2 cellular contexts compared by ENCODE assay signal in the genomic region with DNA sequence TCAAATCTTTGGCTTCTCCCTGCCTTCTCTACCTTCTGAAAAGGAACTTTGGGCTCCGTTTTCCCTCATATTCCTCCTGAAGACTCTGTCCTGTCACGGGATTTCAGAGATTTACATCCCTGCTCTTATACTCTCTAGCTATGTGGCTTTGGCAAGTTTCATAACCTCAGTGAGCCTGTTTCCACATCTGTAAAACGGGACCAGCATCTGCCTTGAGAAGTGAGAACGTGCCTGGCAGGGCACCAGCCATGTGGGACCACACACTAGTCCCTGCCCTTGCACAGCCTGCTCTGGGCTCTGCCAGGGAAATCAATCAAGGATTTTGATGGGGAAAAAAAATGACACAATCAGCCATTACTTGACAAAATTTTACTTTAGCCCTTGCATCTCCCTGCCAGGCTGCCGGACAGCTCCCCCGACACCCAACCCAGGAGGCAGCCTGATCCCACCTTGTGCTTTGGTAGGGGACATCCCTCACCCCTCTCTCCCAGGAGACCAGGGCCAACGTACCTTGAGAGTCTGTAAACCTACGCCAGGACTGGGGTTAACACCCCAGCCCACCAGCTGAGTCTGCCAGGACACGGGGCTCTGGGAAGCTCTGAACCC.
TF ChIP-seq lines count a peak whose summit lies in the region.

No MANE protein-coding gene starts in this region.

TF ChIP-seq in HEK293, 187 proteins besides CTCF, POLR2A, EP300 and RAD21:
- TF ChIP-seq, protein P1, sequence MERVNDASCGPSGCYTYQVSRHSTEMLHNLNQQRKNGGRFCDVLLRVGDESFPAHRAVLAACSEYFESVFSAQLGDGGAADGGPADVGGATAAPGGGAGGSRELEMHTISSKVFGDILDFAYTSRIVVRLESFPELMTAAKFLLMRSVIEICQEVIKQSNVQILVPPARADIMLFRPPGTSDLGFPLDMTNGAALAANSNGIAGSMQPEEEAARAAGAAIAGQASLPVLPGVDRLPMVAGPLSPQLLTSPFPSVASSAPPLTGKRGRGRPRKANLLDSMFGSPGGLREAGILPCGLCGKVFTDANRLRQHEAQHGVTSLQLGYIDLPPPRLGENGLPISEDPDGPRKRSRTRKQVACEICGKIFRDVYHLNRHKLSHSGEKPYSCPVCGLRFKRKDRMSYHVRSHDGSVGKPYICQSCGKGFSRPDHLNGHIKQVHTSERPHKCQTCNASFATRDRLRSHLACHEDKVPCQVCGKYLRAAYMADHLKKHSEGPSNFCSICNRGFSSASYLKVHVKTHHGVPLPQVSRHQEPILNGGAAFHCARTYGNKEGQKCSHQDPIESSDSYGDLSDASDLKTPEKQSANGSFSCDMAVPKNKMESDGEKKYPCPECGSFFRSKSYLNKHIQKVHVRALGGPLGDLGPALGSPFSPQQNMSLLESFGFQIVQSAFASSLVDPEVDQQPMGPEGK (tag by site-specific recombination; IDR thresholded peaks at IDR 0.05), result no peak
- TF ChIP-seq, protein P2, sequence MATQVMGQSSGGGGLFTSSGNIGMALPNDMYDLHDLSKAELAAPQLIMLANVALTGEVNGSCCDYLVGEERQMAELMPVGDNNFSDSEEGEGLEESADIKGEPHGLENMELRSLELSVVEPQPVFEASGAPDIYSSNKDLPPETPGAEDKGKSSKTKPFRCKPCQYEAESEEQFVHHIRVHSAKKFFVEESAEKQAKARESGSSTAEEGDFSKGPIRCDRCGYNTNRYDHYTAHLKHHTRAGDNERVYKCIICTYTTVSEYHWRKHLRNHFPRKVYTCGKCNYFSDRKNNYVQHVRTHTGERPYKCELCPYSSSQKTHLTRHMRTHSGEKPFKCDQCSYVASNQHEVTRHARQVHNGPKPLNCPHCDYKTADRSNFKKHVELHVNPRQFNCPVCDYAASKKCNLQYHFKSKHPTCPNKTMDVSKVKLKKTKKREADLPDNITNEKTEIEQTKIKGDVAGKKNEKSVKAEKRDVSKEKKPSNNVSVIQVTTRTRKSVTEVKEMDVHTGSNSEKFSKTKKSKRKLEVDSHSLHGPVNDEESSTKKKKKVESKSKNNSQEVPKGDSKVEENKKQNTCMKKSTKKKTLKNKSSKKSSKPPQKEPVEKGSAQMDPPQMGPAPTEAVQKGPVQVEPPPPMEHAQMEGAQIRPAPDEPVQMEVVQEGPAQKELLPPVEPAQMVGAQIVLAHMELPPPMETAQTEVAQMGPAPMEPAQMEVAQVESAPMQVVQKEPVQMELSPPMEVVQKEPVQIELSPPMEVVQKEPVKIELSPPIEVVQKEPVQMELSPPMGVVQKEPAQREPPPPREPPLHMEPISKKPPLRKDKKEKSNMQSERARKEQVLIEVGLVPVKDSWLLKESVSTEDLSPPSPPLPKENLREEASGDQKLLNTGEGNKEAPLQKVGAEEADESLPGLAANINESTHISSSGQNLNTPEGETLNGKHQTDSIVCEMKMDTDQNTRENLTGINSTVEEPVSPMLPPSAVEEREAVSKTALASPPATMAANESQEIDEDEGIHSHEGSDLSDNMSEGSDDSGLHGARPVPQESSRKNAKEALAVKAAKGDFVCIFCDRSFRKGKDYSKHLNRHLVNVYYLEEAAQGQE (tag by site-specific recombination; IDR thresholded peaks at IDR 0.05), result 0 out of 2 replicates have a peak, but pooled peaks have one; percentile 28

TF ChIP-seq in GM12891, 5 proteins besides CTCF, POLR2A, EP300 and RAD21 (continued from another document):
- no peak for TF ChIP-seq SPI1 (IDR thresholded peaks at IDR 0.05; ENCODE audit: low read depth, low read length)
